ENCODE assay signal across 15 cellular contexts in genomic region chr17:61349350-61349749, GRCh38. TPM values are rescaled to one million over a fixed set of nuclear protein-coding genes. Genes with fewer than 3 reads are reported as not detected.
DNase-seq lines count a peak whose midpoint lies in the region; ATAC-seq and TF ChIP-seq lines count a peak whose summit lies in the region.
"Had no signal": no experiment of that assay in that cellular context is flagged by ENCODE, and none has a peak within 500 bp of the region (broad histone marks: within the 10 kb centered on the region; RNA-seq: fewer than 3 reads in every experiment).

No MANE protein-coding gene starts in this region.

- H2AFZ ChIP-seq in smooth muscle cell (ENCODE audit: low read depth): no peak overlapping the region

- H3K9me3 ChIP-seq in endodermal cell (ENCODE audit: control insufficient read depth, low read length): no peaks in the 10 kb centered on the region
- no peaks in the 10 kb centered on the region for H3K9me3 ChIP-seq in smooth muscle cell (replicated peaks; ENCODE audit: low read depth)
- H3K9me3 ChIP-seq: BLaER1 treated with 17β-estradiol and CSF1 and Interleukin-3, amounts not matched to agents 10 nM and 100 nM; vagina had no signal

- WGBS in endodermal cell (ENCODE audit: insufficient coverage in 1 of 2, insufficient read length in 1 of 2), 2 experiments: 90 to 92% methylated on average over 2 to 3 of the region's 3 CpGs
- 94% methylated on average over 3 of the region's 3 CpGs for WGBS in smooth muscle cell (ENCODE audit: low lambda C conversion rate)

- no peaks in the 10 kb centered on the region for H3K4me1 Mint-ChIP-seq in activated CD8-positive, alpha-beta T cell treated with anti-CD3 and anti-CD28 coated beads for 36 hours (ENCODE audit: low read depth)
- H3K4me1 Mint-ChIP-seq in activated CD8-positive, alpha-beta T cell treated with anti-CD3 and anti-CD28 coated beads, Interleukin-2, amount 10 ng/mL, durations not matched to agents 7 days and 5 days (ENCODE audit: low read depth): no peaks in the 10 kb centered on the region
- H3K4me1 Mint-ChIP-seq in endodermal cell: peaks cover 23% of the 10 kb centered on the region

- H3K4me3 Mint-ChIP-seq in activated CD8-positive, alpha-beta T cell treated with anti-CD3 and anti-CD28 coated beads for 36 hours: no peak overlapping the region
- no peak overlapping the region for H3K4me3 Mint-ChIP-seq in activated CD8-positive, alpha-beta T cell treated with anti-CD3 and anti-CD28 coated beads, Interleukin-2, amount 10 ng/mL, durations not matched to agents 7 days and 5 days
- no peak overlapping the region for H3K4me3 Mint-ChIP-seq in endodermal cell
- H3K4me3 Mint-ChIP-seq: activated naive CD8-positive, alpha-beta T cell had no signal

- no peak overlapping the region for H3K4me3 ChIP-seq in endodermal cell (ENCODE audit: low read length)
- no peak overlapping the region for H3K4me3 ChIP-seq in smooth muscle cell
- H3K4me3 ChIP-seq: BLaER1 treated with 17β-estradiol and CSF1 and Interleukin-3, amounts not matched to agents 10 nM and 100 nM; vagina had no signal

- ATAC-seq in activated CD8-positive, alpha-beta T cell treated with anti-CD3 and anti-CD28 coated beads for 36 hours: no peak
- no peak for ATAC-seq in activated CD8-positive, alpha-beta T cell treated with anti-CD3 and anti-CD28 coated beads, Interleukin-2, amount 10 ng/mL, durations not matched to agents 7 days and 5 days
- no peak for ATAC-seq in HG03108 (IDR thresholded peaks at IDR 0.05; ENCODE audit: unreplicated experiment)

- POLR2A ChIA-PET in activated CD8-positive, alpha-beta T cell treated with anti-CD3 and anti-CD28 coated beads for 36 hours (lab: Charles Lee): no interaction called here
- POLR2A ChIA-PET in activated CD8-positive, alpha-beta T cell treated with anti-CD3 and anti-CD28 coated beads, Interleukin-2, amount 10 ng/mL, durations not matched to agents 7 days and 5 days (lab: Charles Lee): no interaction called here

- no peaks in the 10 kb centered on the region for H4K20me1 ChIP-seq in smooth muscle cell (ENCODE audit: low read depth)
- H4K20me1 ChIP-seq: BLaER1 treated with 17β-estradiol and CSF1 and Interleukin-3, amounts not matched to agents 10 nM and 100 nM had no signal

- H3K27ac ChIP-seq in endodermal cell (ENCODE audit: low read depth, low read length): no peak overlapping the region
- H3K27ac ChIP-seq in smooth muscle cell (ENCODE audit: low read depth): no peak overlapping the region
- H3K27ac ChIP-seq: BLaER1 treated with 17β-estradiol and CSF1 and Interleukin-3, amounts not matched to agents 10 nM and 100 nM; vagina had no signal

- no peak overlapping the region for H3K27ac Mint-ChIP-seq in activated CD8-positive, alpha-beta T cell treated with anti-CD3 and anti-CD28 coated beads for 36 hours
- no peak overlapping the region for H3K27ac Mint-ChIP-seq in activated CD8-positive, alpha-beta T cell treated with anti-CD3 and anti-CD28 coated beads, Interleukin-2, amount 10 ng/mL, durations not matched to agents 7 days and 5 days
- H3K27ac Mint-ChIP-seq in endodermal cell: no peak overlapping the region
- H3K27ac Mint-ChIP-seq: activated naive CD8-positive, alpha-beta T cell had no signal

- intact Hi-C loops in activated CD8-positive, alpha-beta T cell treated with anti-CD3 and anti-CD28 coated beads for 36 hours (cut with micrococcal nuclease): no loop called here

- H3K36me3 ChIP-seq in endodermal cell (ENCODE audit: control insufficient read depth, insufficient read depth, low read length): no peaks in the 10 kb centered on the region
- H3K36me3 ChIP-seq in smooth muscle cell (ENCODE audit: low read depth): no peaks in the 10 kb centered on the region
- H3K36me3 ChIP-seq: BLaER1 treated with 17β-estradiol and CSF1 and Interleukin-3, amounts not matched to agents 10 nM and 100 nM; vagina had no signal

- H3K9me3 Mint-ChIP-seq in activated CD8-positive, alpha-beta T cell treated with anti-CD3 and anti-CD28 coated beads for 36 hours: no peaks in the 10 kb centered on the region
- H3K9me3 Mint-ChIP-seq in activated CD8-positive, alpha-beta T cell treated with anti-CD3 and anti-CD28 coated beads, Interleukin-2, amount 10 ng/mL, durations not matched to agents 7 days and 5 days (ENCODE audit: insufficient read depth): no peaks in the 10 kb centered on the region
- H3K9me3 Mint-ChIP-seq in endodermal cell: no peaks in the 10 kb centered on the region

- no peaks in the 10 kb centered on the region for H3K79me2 ChIP-seq in smooth muscle cell (ENCODE audit: low read depth)

- DNase-seq in activated CD8-positive, alpha-beta T cell treated with anti-CD3 and anti-CD28 coated beads for 36 hours: peak; percentile 11
- DNase-seq in activated CD8-positive, alpha-beta T cell treated with anti-CD3 and anti-CD28 coated beads, Interleukin-2, amount 10 ng/mL, durations not matched to agents 7 days and 5 days: no peak
- DNase-seq in M059J (ENCODE audit: low read depth) (peak; percentile 13), endodermal cell (peak; percentile 66), smooth muscle cell (lab: John Stamatoyannopoulos, UW; ENCODE audit: unreplicated experiment) (no peak), amniotic stem cell (lab: John Stamatoyannopoulos, UW) (no peak)
- DNase-seq in activated CD4-positive, alpha-beta T cell treated with anti-CD3 and anti-CD28 coated beads for 48 hours: no peak
- DNase-seq: dermis blood vessel endothelial cell, NCI-H187, T-helper 1 cell had no signal

- TF ChIP-seq CTCF in activated CD8-positive, alpha-beta T cell treated with anti-CD3 and anti-CD28 coated beads for 36 hours (IDR thresholded peaks at IDR 0.05): peak; percentile 28
- peak; percentile 71 for TF ChIP-seq CTCF in endodermal cell (conservative IDR thresholded peaks at IDR 0.05)
- TF ChIP-seq CTCF in smooth muscle cell (IDR thresholded peaks at IDR 0.05; ENCODE audit: borderline replicate concordance, insufficient read depth, poor library complexity, severe bottlenecking): peak; percentile 25

- H3K4me1 ChIP-seq in endodermal cell (ENCODE audit: control insufficient read depth, insufficient read depth, low read length): peaks cover 9% of the 10 kb centered on the region
- H3K4me1 ChIP-seq in smooth muscle cell (ENCODE audit: low read depth): peaks cover 9% of the 10 kb centered on the region
- H3K4me1 ChIP-seq: vagina had no signal

- H3K27me3 Mint-ChIP-seq in activated CD8-positive, alpha-beta T cell treated with anti-CD3 and anti-CD28 coated beads for 36 hours: no peaks in the 10 kb centered on the region
- H3K27me3 Mint-ChIP-seq in activated CD8-positive, alpha-beta T cell treated with anti-CD3 and anti-CD28 coated beads, Interleukin-2, amount 10 ng/mL, durations not matched to agents 7 days and 5 days (ENCODE audit: low read depth): no peaks in the 10 kb centered on the region
- peaks cover 14% of the 10 kb centered on the region for H3K27me3 Mint-ChIP-seq in endodermal cell (ENCODE audit: insufficient read depth)
- H3K27me3 Mint-ChIP-seq: activated naive CD8-positive, alpha-beta T cell had no signal

- no peaks in the 10 kb centered on the region for H3F3A ChIP-seq in smooth muscle cell (ENCODE audit: low read depth)

- no peaks in the 10 kb centered on the region for H3K36me3 Mint-ChIP-seq in activated CD8-positive, alpha-beta T cell treated with anti-CD3 and anti-CD28 coated beads for 36 hours (ENCODE audit: low read depth)
- H3K36me3 Mint-ChIP-seq in activated CD8-positive, alpha-beta T cell treated with anti-CD3 and anti-CD28 coated beads, Interleukin-2, amount 10 ng/mL, durations not matched to agents 7 days and 5 days (ENCODE audit: low read depth): no peaks in the 10 kb centered on the region
- no peaks in the 10 kb centered on the region for H3K36me3 Mint-ChIP-seq in endodermal cell (ENCODE audit: low read depth)
- H3K36me3 Mint-ChIP-seq: activated naive CD8-positive, alpha-beta T cell had no signal

- H3K27me3 ChIP-seq in endodermal cell (ENCODE audit: control insufficient read depth, insufficient read depth, low read length, poor library complexity, severe bottlenecking): no peaks in the 10 kb centered on the region
- no peaks in the 10 kb centered on the region for H3K27me3 ChIP-seq in smooth muscle cell (ENCODE audit: low read depth)
- H3K27me3 ChIP-seq: BLaER1 treated with 17β-estradiol and CSF1 and Interleukin-3, amounts not matched to agents 10 nM and 100 nM; vagina had no signal

- H3K9ac ChIP-seq in endodermal cell (ENCODE audit: extremely low read depth, low read length, poor library complexity, severe bottlenecking) (no peak overlapping the region), smooth muscle cell (ENCODE audit: low read depth) (no peak overlapping the region)
- H3K9ac ChIP-seq: BLaER1 treated with 17β-estradiol and CSF1 and Interleukin-3, amounts not matched to agents 10 nM and 100 nM had no signal

- H3K4me2 ChIP-seq in smooth muscle cell: no peak overlapping the region
- H3K4me2 ChIP-seq: BLaER1 treated with 17β-estradiol and CSF1 and Interleukin-3, amounts not matched to agents 10 nM and 100 nM had no signal

- CTCF ChIA-PET in activated CD8-positive, alpha-beta T cell treated with anti-CD3 and anti-CD28 coated beads for 36 hours (lab: Charles Lee): interaction anchor here (0.9 to 1.2 kb wide), 4 partner anchors 9 to 629 kb away, joined by 3 to 5 read pairs (median 4); no protein-coding TSS in a partner anchor
- CTCF ChIA-PET in activated CD8-positive, alpha-beta T cell treated with anti-CD3 and anti-CD28 coated beads, Interleukin-2, amount 10 ng/mL, durations not matched to agents 7 days and 5 days (lab: Charles Lee): interaction anchor here (0.7 to 1.7 kb wide), 4 partner anchors 10 to 377 kb away, joined by 3 to 5 read pairs (median 4); no protein-coding TSS in a partner anchor

RNA-seq across cellular contexts. Expression of gene TBX2, which starts 50.3 kb away (rescaled TPM):
- total RNA-seq in activated CD8-positive, alpha-beta T cell treated with anti-CD3 and anti-CD28 coated beads for 36 hours: not detected
- not detected for total RNA-seq in activated CD8-positive, alpha-beta T cell treated with anti-CD3 and anti-CD28 coated beads, Interleukin-2, amount 10 ng/mL, durations not matched to agents 7 days and 5 days
- total RNA-seq in M059J (2014; rRNA removed; shearing (Covaris generic)): 1.4 and 4.9 TPM in 2 replicates
- total RNA-seq in endodermal cell (under 1 TPM in 1 of 2 donors, not detected in 1; 0.07 TPM), smooth muscle cell (40.0 and 46.7 TPM in 2 replicates)
- polyA plus RNA-seq in endodermal cell (2013, experiment 1 of 2): 2.8 TPM
- polyA plus RNA-seq in endodermal cell (2013, experiment 2 of 2): 2.1 TPM
- polyA plus RNA-seq in smooth muscle cell: 96.5 and 146 TPM in 2 replicates
- total RNA-seq: activated CD8-positive, alpha-beta memory T cell treated with anti-CD3 and anti-CD28 coated beads for 36 hours had no signal

Comparison
In these comparisons a context has a peak if more than half of its experiments do, and no peak if none do; other contexts are left out.
1. DNase-seq: peak in activated CD8-positive, alpha-beta T cell treated with anti-CD3 and anti-CD28 coated beads for 36 hours (single experiment), M059J (single experiment) and endodermal cell (single experiment); none in activated CD8-positive, alpha-beta T cell treated with anti-CD3 and anti-CD28 coated beads, Interleukin-2, amount 10 ng/mL, durations not matched to agents 7 days and 5 days (single experiment), smooth muscle cell (single experiment), amniotic stem cell (single experiment) and activated CD4-positive, alpha-beta T cell treated with anti-CD3 and anti-CD28 coated beads for 48 hours (single experiment).
2. Peak in every context shown above with its lines, with median percentiles within 50 percentile points of each other: CTCF ChIP-seq.